ENCODE assay signal across 8 cellular contexts in genomic region chr17:10617120-10617505, GRCh38.
"Had no signal": no experiment of that assay in that cellular context is flagged by ENCODE, and none has a peak within 500 bp of the region (broad histone marks: within the 10 kb centered on the region; RNA-seq: fewer than 3 reads in every experiment).

No MANE protein-coding gene starts in this region.

- H3K27me3 ChIP-seq: brain microvascular endothelial cell, cardiac muscle cell, Peyer's patch, SJSA1 had no signal

- H3K4me1 ChIP-seq: Peyer's patch, SJSA1 had no signal

- H3K4me3 ChIP-seq: cardiac muscle cell, Peyer's patch, SJSA1 had no signal

- H3K27ac ChIP-seq: brain microvascular endothelial cell, cardiac muscle cell, Peyer's patch, SJSA1, WERI-Rb-1 had no signal

- H3K36me3 ChIP-seq: brain microvascular endothelial cell, cardiac muscle cell, Peyer's patch, SJSA1, WERI-Rb-1 had no signal

- H3K9me3 ChIP-seq: Peyer's patch, SJSA1 had no signal

- DNase-seq: activated gamma-delta T cell, NCI-H1436 treated with DMSO at 0.1 percent for 48 hours, NCI-H187 had no signal
